Comparison of ENCODE assay signal across 22 cellular contexts in genomic region chr22:47266329-47266728, GRCh38.
"Had no signal": no experiment of that assay in that cellular context is flagged by ENCODE, and none has a peak within 500 bp of the region (broad histone marks: within the 10 kb centered on the region; RNA-seq: fewer than 3 reads in every experiment).

No MANE protein-coding gene starts in this region.

- H3K4me1 Mint-ChIP-seq: naive B cell had no signal

- H3K27me3 ChIP-seq: foreskin keratinocyte, hepatocyte, left lung had no signal

- H3K27ac Mint-ChIP-seq: naive B cell had no signal

- H3K27ac ChIP-seq: coronary artery, dorsolateral prefrontal cortex, esophagus muscularis mucosa, foreskin keratinocyte, gastroesophageal sphincter, heart left ventricle, hepatocyte, left lung, lower lobe of right lung had no signal

- FAIRE-seq: colon, endothelial cell of umbilical vein, frontal cortex, islet of Langerhans, keratinocyte had no signal

- H3K9me3 ChIP-seq: lower lobe of right lung had no signal

- H2AFZ ChIP-seq: hepatocyte had no signal

- DNase-seq: dermis blood vessel endothelial cell; dorsolateral prefrontal cortex; effector CD4-positive, alpha-beta T cell; effector memory CD4-positive, alpha-beta T cell; foreskin keratinocyte; heart left ventricle; left cardiac atrium; left lung; left ventricle myocardium superior; lower lobe of right lung; mesenchymal stem cell; midbrain; naive B cell had no signal

- H3K79me2 ChIP-seq: hepatocyte had no signal

- H3K4me3 ChIP-seq: coronary artery, dorsolateral prefrontal cortex, esophagus muscularis mucosa, gastroesophageal sphincter, heart left ventricle, hepatocyte, left lung, lower lobe of right lung had no signal

- H3K36me3 ChIP-seq: esophagus muscularis mucosa, gastroesophageal sphincter, heart left ventricle, left lung, lower lobe of right lung had no signal

- H3K4me1 ChIP-seq: esophagus muscularis mucosa, foreskin keratinocyte, gastroesophageal sphincter, heart left ventricle, left lung, lower lobe of right lung had no signal

- H3K36me3 Mint-ChIP-seq: naive B cell had no signal

- H3K4me2 ChIP-seq: hepatocyte had no signal

- ATAC-seq: foreskin keratinocyte, gastroesophageal sphincter, heart left ventricle, left cardiac atrium, left lung, left ventricle myocardium superior, lower lobe of right lung had no signal
